8 cellular contexts compared by ENCODE assay signal in the genomic region with DNA sequence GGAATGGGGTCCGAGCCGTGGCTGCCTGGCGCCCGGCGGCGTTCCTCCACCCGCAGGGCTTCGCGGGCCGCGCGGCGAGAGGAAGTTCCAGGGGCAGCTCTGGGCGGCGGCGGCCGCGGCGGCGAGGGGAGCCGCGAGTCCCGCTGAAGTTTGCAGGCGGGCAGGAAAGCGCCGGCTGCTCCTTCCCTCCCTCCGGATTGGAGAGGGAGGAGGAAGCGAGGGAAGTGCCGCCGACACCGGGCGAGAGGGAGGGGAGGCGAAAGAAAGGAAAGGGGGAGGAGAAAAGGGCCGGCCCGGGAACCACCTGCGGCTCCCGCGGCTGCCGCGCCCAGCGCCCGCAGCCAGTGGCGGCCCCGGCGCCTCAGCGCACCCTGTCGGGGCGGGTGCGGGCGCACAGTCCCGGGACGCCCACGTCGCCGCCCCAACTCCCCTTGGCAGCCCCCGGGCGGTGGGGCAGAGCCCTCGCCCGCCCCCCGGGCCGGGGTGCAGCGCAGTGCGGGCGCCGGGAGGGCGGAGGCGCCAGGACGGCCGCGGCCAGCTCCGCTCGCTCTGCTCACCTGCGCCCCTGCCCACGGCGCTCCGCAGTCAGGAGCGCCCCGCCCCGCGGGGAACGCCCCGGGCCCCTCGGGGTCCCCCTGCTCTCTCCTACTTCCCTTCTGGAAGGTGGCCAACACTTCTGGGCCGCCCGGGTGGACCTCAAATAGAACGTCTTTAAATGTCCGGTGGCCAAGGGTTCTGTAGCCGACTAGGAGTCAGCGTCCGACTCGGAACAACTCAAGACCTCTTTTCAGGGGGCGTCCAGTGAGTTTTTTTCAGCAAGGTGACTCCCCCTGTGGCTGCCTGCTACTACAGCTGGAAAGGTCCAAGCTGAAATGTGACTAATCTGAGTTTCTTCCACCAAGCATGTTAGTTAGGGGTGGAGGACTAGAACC.
A peak's percentile ranks its signal among the peaks of the same experiment; 100 is the strongest.
DNase-seq lines count a peak whose midpoint lies in the region; ATAC-seq and TF ChIP-seq lines count a peak whose summit lies in the region.

No MANE protein-coding gene starts in this region.

- no peaks in the 10 kb centered on the region for H3F3A ChIP-seq in OCI-LY1 (ENCODE audit: insufficient read depth, low read length)

- intact Hi-C loops in activated naive CD4-positive, alpha-beta T cell treated with anti-CD3 and anti-CD28 coated beads for 36 hours (cut with micrococcal nuclease), result loop anchor here (1.0 to 5.0 kb wide), 8 partner anchors 38 to 679 kb away; partner anchors contain the start of genes ABRACL, CCDC28A, CITED2 and REPS1

- no peaks in the 10 kb centered on the region for H3K36me3 Mint-ChIP-seq in activated naive CD4-positive, alpha-beta T cell treated with anti-CD3 and anti-CD28 coated beads for 36 hours (ENCODE audit: low read depth)
- no peaks in the 10 kb centered on the region for H3K36me3 Mint-ChIP-seq in glutamatergic neuron (ENCODE audit: unreplicated experiment)

- H3K27ac ChIP-seq in OCI-LY1 (ENCODE audit: low read depth, low read length, poor library complexity, severe bottlenecking), result no peak overlapping the region
- peak overlapping the region; percentile 52 for H3K27ac ChIP-seq in neuronal stem cell (replicated peaks; ENCODE audit: low read length)

- peak overlapping the region; percentile 99 for H3K18ac ChIP-seq in neuronal stem cell (ENCODE audit: low read length)

- H3K4me2 ChIP-seq in OCI-LY1 (ENCODE audit: low read length) (peak overlapping the region; percentile 85), neuronal stem cell (ENCODE audit: insufficient read depth, low read length, poor library complexity, severe bottlenecking) (peak overlapping the region; percentile 94)

- H2BK5ac ChIP-seq in neuronal stem cell (ENCODE audit: low read length), result peak overlapping the region; percentile 94

- TF ChIP-seq CTCF in OCI-LY1 (IDR thresholded peaks at IDR 0.05; ENCODE audit: low read length) (no peak), glutamatergic neuron (IDR thresholded peaks at IDR 0.05; ENCODE audit: partially characterized antibody, unreplicated experiment) (no peak)

- H3K27me3 ChIP-seq in OCI-LY1 (ENCODE audit: insufficient read depth, low read length), result peaks cover 7% of the 10 kb centered on the region; the same call in 1 of the 2 replicates
- H3K27me3 ChIP-seq in neuronal stem cell (ENCODE audit: control insufficient read depth in 3 of 3, insufficient read depth in 3 of 3, low read depth in 1 of 3, low read length in 3 of 3), result peaks cover 0 to 12% (median 0%) of the 10 kb centered on the region in 3 experiments

- H2AFZ ChIP-seq in OCI-LY1 (ENCODE audit: low read length), result no peak overlapping the region
- peak overlapping the region; percentile 99 for H2AFZ ChIP-seq in neuronal stem cell (ENCODE audit: low read length)

- no peak overlapping the region for H2BK12ac ChIP-seq in neuronal stem cell (ENCODE audit: low read length)

- H3K23ac ChIP-seq in neuronal stem cell (ENCODE audit: low read depth, low read length, poor library complexity), result peak overlapping the region; percentile 95

- H3K79me2 ChIP-seq in OCI-LY1 (ENCODE audit: insufficient read depth, low read length), result no peaks in the 10 kb centered on the region

- H3K9me2 ChIP-seq in OCI-LY1 (ENCODE audit: low read depth, low read length), result no peaks in the 10 kb centered on the region

- WGBS in neuronal stem cell (ENCODE audit: extremely low coverage in 2 of 2, insufficient read length in 2 of 2, insufficient replicate concordance in 1 of 2), 2 donors, result no CpG with 5 or more reads among the region's 92 CpGs

- peak overlapping the region; percentile 53 for H4K91ac ChIP-seq in neuronal stem cell (ENCODE audit: low read depth, low read length, poor library complexity)

- peak overlapping the region; percentile 50 for H3K9ac ChIP-seq in OCI-LY1 (ENCODE audit: low read length)
- H3K9ac ChIP-seq in neuronal stem cell (ENCODE audit: low read depth, low read length, poor library complexity), result peak overlapping the region; percentile 100

- H3K4me1 Mint-ChIP-seq in activated naive CD4-positive, alpha-beta T cell treated with anti-CD3 and anti-CD28 coated beads for 36 hours (ENCODE audit: low read depth), result peaks cover 5% of the 10 kb centered on the region
- peaks cover 3% of the 10 kb centered on the region for H3K4me1 Mint-ChIP-seq in glutamatergic neuron (ENCODE audit: low read depth, unreplicated experiment)

- H3K4me1 ChIP-seq in OCI-LY1 (ENCODE audit: insufficient read depth, low read length, severe bottlenecking) (peaks cover 5% of the 10 kb centered on the region), neuronal stem cell (ENCODE audit: control insufficient read depth in 2 of 2, insufficient read depth in 1 of 2, low read depth in 1 of 2, low read length in 2 of 2) (no peaks in the 10 kb centered on the region)

- H2BK120ac ChIP-seq in neuronal stem cell (ENCODE audit: low read depth, low read length), result no peak overlapping the region

- H4K8ac ChIP-seq in neuronal stem cell (ENCODE audit: low read depth, low read length), result no peak overlapping the region

- H3K4me3 Mint-ChIP-seq in activated naive CD4-positive, alpha-beta T cell treated with anti-CD3 and anti-CD28 coated beads for 36 hours, result peak overlapping the region; percentile 79
- peak overlapping the region; percentile 87 for H3K4me3 Mint-ChIP-seq in glutamatergic neuron (ENCODE audit: unreplicated experiment)

- ATAC-seq in GM21381 (IDR thresholded peaks at IDR 0.05; ENCODE audit: unreplicated experiment), result peak; percentile 57

- peak overlapping the region; percentile 70 for H3K4me3 ChIP-seq in OCI-LY1 (ENCODE audit: low read depth, low read length, poor library complexity, severe bottlenecking)
- peak overlapping the region; percentile 81 to 99 for H3K4me3 ChIP-seq in neuronal stem cell (ENCODE audit: low read length in 2 of 2)

- H3K36me3 ChIP-seq in OCI-LY1 (ENCODE audit: insufficient read depth, low read length), result no peaks in the 10 kb centered on the region
- H3K36me3 ChIP-seq in neuronal stem cell (replicated peaks in 1 of 2; ENCODE audit: control insufficient read depth in 2 of 2, insufficient read depth in 2 of 2, low read length in 2 of 2), result no peaks in the 10 kb centered on the region

- no peaks in the 10 kb centered on the region for H3K9me3 Mint-ChIP-seq in activated naive CD4-positive, alpha-beta T cell treated with anti-CD3 and anti-CD28 coated beads for 36 hours
- H3K9me3 Mint-ChIP-seq in glutamatergic neuron (ENCODE audit: unreplicated experiment), result peaks cover 11% of the 10 kb centered on the region

- peak overlapping the region; percentile 99 for H3K14ac ChIP-seq in neuronal stem cell (ENCODE audit: low read length)

- H3K9me3 ChIP-seq in OCI-LY1 (ENCODE audit: low read length) (no peaks in the 10 kb centered on the region), neuronal stem cell (replicated peaks in 1 of 2; ENCODE audit: control insufficient read depth in 2 of 2, insufficient read depth in 1 of 2, low read depth in 1 of 2, low read length in 2 of 2) (peaks cover 0 to 7% of the 10 kb centered on the region in 2 donors)

- H2AK5ac ChIP-seq in neuronal stem cell (ENCODE audit: low read depth, low read length), result peak overlapping the region; percentile 94

- CTCF ChIA-PET in activated naive CD4-positive, alpha-beta T cell treated with anti-CD3 and anti-CD28 coated beads for 36 hours (lab: Charles Lee), result interaction anchor here (0.6 to 2.5 kb wide), 17 partner anchors 10 to 338 kb away, joined by 3 to 9 read pairs (median 3); partner anchors contain the start of gene CCDC28A

- DNase-seq in DMS53 treated with DMSO at 0.1 percent for 48 hours (lab: John Stamatoyannopoulos, UW; ENCODE audit: unreplicated experiment) (peak; percentile 48), HK-2 (ENCODE audit: unreplicated experiment) (peak; percentile 78), glutamatergic neuron (peak; percentile 66), neuronal stem cell (ENCODE audit: low spot score) (peak; percentile 65), superior temporal gyrus (ENCODE audit: extremely low spot score) (no peak)
- peak; percentile 50 for DNase-seq in activated naive CD4-positive, alpha-beta T cell treated with anti-CD3 and anti-CD28 coated beads for 36 hours

- no peak overlapping the region for H3K27ac Mint-ChIP-seq in activated naive CD4-positive, alpha-beta T cell treated with anti-CD3 and anti-CD28 coated beads for 36 hours
- H3K27ac Mint-ChIP-seq in glutamatergic neuron (ENCODE audit: unreplicated experiment), result no peak overlapping the region

- H3K4ac ChIP-seq in neuronal stem cell (ENCODE audit: low read length), result no peak overlapping the region

- no peaks in the 10 kb centered on the region for H3K79me1 ChIP-seq in neuronal stem cell (ENCODE audit: low read depth, low read length)

- peaks cover 32% of the 10 kb centered on the region for H3K27me3 Mint-ChIP-seq in activated naive CD4-positive, alpha-beta T cell treated with anti-CD3 and anti-CD28 coated beads for 36 hours (ENCODE audit: low read depth)
- peaks cover 4% of the 10 kb centered on the region for H3K27me3 Mint-ChIP-seq in glutamatergic neuron (ENCODE audit: unreplicated experiment)

- no peaks in the 10 kb centered on the region for H4K20me1 ChIP-seq in OCI-LY1 (ENCODE audit: insufficient read depth, low read length)

- peak overlapping the region; percentile 96 for H2BK15ac ChIP-seq in neuronal stem cell (ENCODE audit: low read length)
